Comparison of ENCODE assay signal across 15 cellular contexts in the genomic region with DNA sequence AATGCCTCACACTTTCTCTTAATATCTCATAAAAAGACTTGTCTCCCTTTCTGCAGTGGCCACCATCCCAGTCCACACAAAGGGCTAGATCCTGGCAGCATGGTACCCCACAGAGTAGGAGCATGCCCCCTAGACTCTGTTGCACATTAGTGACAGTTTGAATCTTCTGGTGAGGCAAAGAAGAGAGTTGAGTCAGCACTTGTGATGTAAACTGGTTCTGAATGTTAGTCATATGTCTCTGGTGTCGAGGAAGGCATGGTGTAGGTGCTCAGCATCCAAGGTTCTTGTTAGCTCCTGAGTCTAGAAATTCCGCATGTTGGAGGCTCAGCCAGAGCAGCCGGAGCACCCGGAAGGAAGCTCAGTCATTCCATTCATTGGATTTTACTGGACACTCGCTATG. TPM values are rescaled to one million over a fixed set of nuclear protein-coding genes. Genes with fewer than 3 reads are reported as not detected.
DNase-seq lines count a peak whose midpoint lies in the region; ATAC-seq and TF ChIP-seq lines count a peak whose summit lies in the region.
"Had no signal": no experiment of that assay in that cellular context is flagged by ENCODE, and none has a peak within 500 bp of the region (broad histone marks: within the 10 kb centered on the region; RNA-seq: fewer than 3 reads in every experiment).

No MANE protein-coding gene starts in this region.

- TF ChIP-seq POLR2A in tibial nerve (IDR thresholded peaks at IDR 0.05) = no peak

- H3K27ac Mint-ChIP-seq in activated T-cell treated with anti-CD3 and anti-CD28 coated beads, Interleukin-2, amount 50 U/mL, for 24 hours = peak overlapping the region; percentile 84
- peak overlapping the region; percentile 32 for H3K27ac Mint-ChIP-seq in activated naive CD8-positive, alpha-beta T cell treated with anti-CD3 and anti-CD28 coated beads, Interleukin-2, amount 50 U/mL, for 24 hours
- H3K27ac Mint-ChIP-seq in stimulated activated memory B cell treated with anti-CD40 and anti-IgM and Interleukin-4, amounts not matched to agents 10 μg/mL and 1 μg/mL and 100 μg/mL, for 72 hours = peak overlapping the region; percentile 92
- H3K27ac Mint-ChIP-seq: mesothelial cell of epicardium had no signal

- no peaks in the 10 kb centered on the region for H3K9me3 ChIP-seq in RWPE2 (ENCODE audit: severe bottlenecking)
- H3K9me3 ChIP-seq in tibial nerve = no peaks in the 10 kb centered on the region

- H3K4me3 ChIP-seq in RWPE2 (ENCODE audit: severe bottlenecking) (no peak overlapping the region), tibial nerve (no peak overlapping the region)

- TF ChIP-seq CTCF in RWPE2 (IDR thresholded peaks at IDR 0.05; ENCODE audit: poor library complexity, severe bottlenecking) = no peak
- no peak for TF ChIP-seq CTCF in tibial nerve (IDR thresholded peaks at IDR 0.05)
- no peak for TF ChIP-seq CTCF in GM13977 (IDR thresholded peaks at IDR 0.05; ENCODE audit: extremely low read depth, insufficient read depth, missing control alignments)

- peak; percentile 46; the same call in 1 of the 3 replicates for ATAC-seq in RWPE2 (ENCODE audit: low read depth)
- ATAC-seq in activated naive CD8-positive, alpha-beta T cell treated with anti-CD3 and anti-CD28 coated beads, Interleukin-2, amount 50 U/mL, for 24 hours = peak; percentile 71
- no peak for ATAC-seq in stimulated activated memory B cell treated with anti-CD40 and anti-IgM and Interleukin-4, amounts not matched to agents 10 μg/mL and 1 μg/mL and 100 μg/mL, for 72 hours
- ATAC-seq: left cardiac atrium had no signal

- H3K27me3 Mint-ChIP-seq in activated T-cell treated with anti-CD3 and anti-CD28 coated beads, Interleukin-2, amount 50 U/mL, for 24 hours = no peaks in the 10 kb centered on the region
- no peaks in the 10 kb centered on the region for H3K27me3 Mint-ChIP-seq in activated naive CD8-positive, alpha-beta T cell treated with anti-CD3 and anti-CD28 coated beads, Interleukin-2, amount 50 U/mL, for 24 hours
- no peaks in the 10 kb centered on the region for H3K27me3 Mint-ChIP-seq in stimulated activated memory B cell treated with anti-CD40 and anti-IgM and Interleukin-4, amounts not matched to agents 10 μg/mL and 1 μg/mL and 100 μg/mL, for 72 hours

- peaks cover 20% of the 10 kb centered on the region for H3K36me3 Mint-ChIP-seq in activated T-cell treated with anti-CD3 and anti-CD28 coated beads, Interleukin-2, amount 50 U/mL, for 24 hours (ENCODE audit: low read depth)
- peaks cover 6% of the 10 kb centered on the region for H3K36me3 Mint-ChIP-seq in activated naive CD8-positive, alpha-beta T cell treated with anti-CD3 and anti-CD28 coated beads, Interleukin-2, amount 50 U/mL, for 24 hours (ENCODE audit: low read depth)
- peaks cover 16% of the 10 kb centered on the region for H3K36me3 Mint-ChIP-seq in stimulated activated memory B cell treated with anti-CD40 and anti-IgM and Interleukin-4, amounts not matched to agents 10 μg/mL and 1 μg/mL and 100 μg/mL, for 72 hours
- H3K36me3 Mint-ChIP-seq: mesothelial cell of epicardium had no signal

- peaks cover 91% of the 10 kb centered on the region for H3K4me1 Mint-ChIP-seq in activated T-cell treated with anti-CD3 and anti-CD28 coated beads, Interleukin-2, amount 50 U/mL, for 24 hours (ENCODE audit: low read depth)
- peaks cover 92% of the 10 kb centered on the region for H3K4me1 Mint-ChIP-seq in activated naive CD8-positive, alpha-beta T cell treated with anti-CD3 and anti-CD28 coated beads, Interleukin-2, amount 50 U/mL, for 24 hours
- peaks cover 68% of the 10 kb centered on the region for H3K4me1 Mint-ChIP-seq in stimulated activated memory B cell treated with anti-CD40 and anti-IgM and Interleukin-4, amounts not matched to agents 10 μg/mL and 1 μg/mL and 100 μg/mL, for 72 hours
- H3K4me1 Mint-ChIP-seq: mesothelial cell of epicardium had no signal

- DNase-seq in activated T-cell treated with anti-CD3 and anti-CD28 coated beads, Interleukin-2, amount 50 U/mL, for 24 hours = no peak
- DNase-seq in activated T-cell treated with anti-CD3 and anti-CD28 coated beads for 4 hours (no peak), RWPE2 (ENCODE audit: low spot score) (no peak), tibial nerve (ENCODE audit: low spot score in 2 of 2) (no peak), GM13977 (ENCODE audit: low spot score) (no peak)
- DNase-seq in activated naive CD8-positive, alpha-beta T cell treated with anti-CD3 and anti-CD28 coated beads, Interleukin-2, amount 50 U/mL, for 24 hours = no peak
- DNase-seq in stimulated activated CD4-positive, alpha-beta T cell treated with anti-CD3 and anti-CD28 coated beads, Interleukin-2, amount 100 ng/mL, for 48 hours = no peak
- DNase-seq: activated CD4-positive, CD25-positive, alpha-beta regulatory T cell; left cardiac atrium; NCI-H1436 treated with DMSO at 0.1 percent for 48 hours; NCI-H345; stimulated activated naive CD4-positive, alpha-beta T cell treated with Interleukin-2 at 50 U/mL for 16 hours had no signal

- H3K9me3 Mint-ChIP-seq in activated T-cell treated with anti-CD3 and anti-CD28 coated beads, Interleukin-2, amount 50 U/mL, for 24 hours = no peaks in the 10 kb centered on the region
- no peaks in the 10 kb centered on the region for H3K9me3 Mint-ChIP-seq in activated naive CD8-positive, alpha-beta T cell treated with anti-CD3 and anti-CD28 coated beads, Interleukin-2, amount 50 U/mL, for 24 hours
- H3K9me3 Mint-ChIP-seq in stimulated activated memory B cell treated with anti-CD40 and anti-IgM and Interleukin-4, amounts not matched to agents 10 μg/mL and 1 μg/mL and 100 μg/mL, for 72 hours = no peaks in the 10 kb centered on the region
- H3K9me3 Mint-ChIP-seq: mesothelial cell of epicardium had no signal

- H3K27ac ChIP-seq in RWPE2 (ENCODE audit: poor library complexity, severe bottlenecking) (no peak overlapping the region), tibial nerve (no peak overlapping the region)

- no peak for TF ChIP-seq EP300 in tibial nerve (IDR thresholded peaks at IDR 0.05)

- H3K36me3 ChIP-seq in RWPE2 (ENCODE audit: low read depth) (no peaks in the 10 kb centered on the region), tibial nerve (no peaks in the 10 kb centered on the region)

- no peak overlapping the region for H3K4me3 Mint-ChIP-seq in activated T-cell treated with anti-CD3 and anti-CD28 coated beads, Interleukin-2, amount 50 U/mL, for 24 hours
- no peak overlapping the region for H3K4me3 Mint-ChIP-seq in activated naive CD8-positive, alpha-beta T cell treated with anti-CD3 and anti-CD28 coated beads, Interleukin-2, amount 50 U/mL, for 24 hours
- no peak overlapping the region for H3K4me3 Mint-ChIP-seq in stimulated activated memory B cell treated with anti-CD40 and anti-IgM and Interleukin-4, amounts not matched to agents 10 μg/mL and 1 μg/mL and 100 μg/mL, for 72 hours
- H3K4me3 Mint-ChIP-seq: mesothelial cell of epicardium had no signal

- H3K27me3 ChIP-seq in RWPE2 (ENCODE audit: insufficient read depth, poor library complexity, severe bottlenecking) = no peaks in the 10 kb centered on the region
- peaks cover 0 to 9% of the 10 kb centered on the region in 2 donors for H3K27me3 ChIP-seq in tibial nerve

- H3K4me1 ChIP-seq in RWPE2 (ENCODE audit: insufficient read depth, poor library complexity, severe bottlenecking) = no peaks in the 10 kb centered on the region
- peaks cover 0 to 4% (median 0%) of the 10 kb centered on the region in 4 donors for H3K4me1 ChIP-seq in tibial nerve

- 84% methylated on average over 5 of the region's 5 CpGs for WGBS in tibial nerve, 2 donors

- in situ Hi-C loops in GM13977 (cut with MboI; ENCODE audit: low pct_unique_long_range_greater_than_20kb, low sequenced_read_pairs, unreplicated experiment) = no loop called here

RNA-seq across cellular contexts. Expression of gene TTC9, which starts 9.8 kb away (rescaled TPM):
- 1 to 10 TPM; 3.9 to 6.9 (median 5.4) TPM for total RNA-seq in tibial nerve
- total RNA-seq: endothelial cell of umbilical vein had no signal

RNA-seq across cellular contexts. Expression of gene MED6, which starts 51.1 kb away (rescaled TPM):
- 10 to 100 TPM; 23.4 to 47.2 (median 41.1) TPM for total RNA-seq in tibial nerve

Comparison
In these comparisons a context has a peak if more than half of its experiments do, and no peak if none do; other contexts are left out.
1. H3K27ac Mint-ChIP-seq: peak in every context shown above with its lines; median percentile 92 in stimulated activated memory B cell treated with anti-CD40 and anti-IgM and Interleukin-4, amounts not matched to agents 10 μg/mL and 1 μg/mL and 100 μg/mL, for 72 hours; 84 in activated T-cell treated with anti-CD3 and anti-CD28 coated beads, Interleukin-2, amount 50 U/mL, for 24 hours; 32 in activated naive CD8-positive, alpha-beta T cell treated with anti-CD3 and anti-CD28 coated beads, Interleukin-2, amount 50 U/mL, for 24 hours.